2 cellular contexts compared by ENCODE assay signal in the genomic region with DNA sequence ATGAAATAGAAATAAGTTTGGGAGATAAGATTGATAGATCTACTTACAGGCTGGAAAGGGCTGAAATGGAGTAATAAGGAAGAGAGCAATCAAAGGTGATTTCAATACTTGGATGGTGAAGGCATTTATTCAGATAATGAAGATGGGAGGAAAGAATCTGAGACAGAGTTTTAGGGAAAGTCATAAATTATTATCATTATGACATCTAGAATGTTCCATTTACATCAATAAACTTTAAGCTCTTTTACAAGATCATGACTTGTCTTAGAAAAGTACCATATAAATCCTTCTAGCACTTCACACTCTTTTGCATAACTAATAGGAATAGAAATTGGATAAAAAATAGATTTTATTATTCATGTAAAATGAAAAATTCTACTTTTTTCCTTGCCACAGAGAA.
TF ChIP-seq lines count a peak whose summit lies in the region.

No MANE protein-coding gene starts in this region.

TF ChIP-seq in WTC11, 78 proteins besides CTCF, POLR2A, EP300 and RAD21 (continued from another document):
- TF ChIP-seq, protein P1, sequence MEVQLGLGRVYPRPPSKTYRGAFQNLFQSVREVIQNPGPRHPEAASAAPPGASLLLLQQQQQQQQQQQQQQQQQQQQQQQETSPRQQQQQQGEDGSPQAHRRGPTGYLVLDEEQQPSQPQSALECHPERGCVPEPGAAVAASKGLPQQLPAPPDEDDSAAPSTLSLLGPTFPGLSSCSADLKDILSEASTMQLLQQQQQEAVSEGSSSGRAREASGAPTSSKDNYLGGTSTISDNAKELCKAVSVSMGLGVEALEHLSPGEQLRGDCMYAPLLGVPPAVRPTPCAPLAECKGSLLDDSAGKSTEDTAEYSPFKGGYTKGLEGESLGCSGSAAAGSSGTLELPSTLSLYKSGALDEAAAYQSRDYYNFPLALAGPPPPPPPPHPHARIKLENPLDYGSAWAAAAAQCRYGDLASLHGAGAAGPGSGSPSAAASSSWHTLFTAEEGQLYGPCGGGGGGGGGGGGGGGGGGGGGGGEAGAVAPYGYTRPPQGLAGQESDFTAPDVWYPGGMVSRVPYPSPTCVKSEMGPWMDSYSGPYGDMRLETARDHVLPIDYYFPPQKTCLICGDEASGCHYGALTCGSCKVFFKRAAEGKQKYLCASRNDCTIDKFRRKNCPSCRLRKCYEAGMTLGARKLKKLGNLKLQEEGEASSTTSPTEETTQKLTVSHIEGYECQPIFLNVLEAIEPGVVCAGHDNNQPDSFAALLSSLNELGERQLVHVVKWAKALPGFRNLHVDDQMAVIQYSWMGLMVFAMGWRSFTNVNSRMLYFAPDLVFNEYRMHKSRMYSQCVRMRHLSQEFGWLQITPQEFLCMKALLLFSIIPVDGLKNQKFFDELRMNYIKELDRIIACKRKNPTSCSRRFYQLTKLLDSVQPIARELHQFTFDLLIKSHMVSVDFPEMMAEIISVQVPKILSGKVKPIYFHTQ (CRISPR knock-in tag; IDR thresholded peaks at IDR 0.05) = no peak
- TF ChIP-seq CBFB (CRISPR knock-in tag; IDR thresholded peaks at IDR 0.05; ENCODE audit: low read depth) (no peak), PRRX2 (CRISPR knock-in tag; IDR thresholded peaks at IDR 0.05) (no peak), ZNF232 (CRISPR knock-in tag; IDR thresholded peaks at IDR 0.05) (no peak), MYBL2 (CRISPR knock-in tag; IDR thresholded peaks at IDR 0.05) (no peak), NR1H2 (CRISPR knock-in tag; IDR thresholded peaks at IDR 0.05) (no peak)
- TF ChIP-seq, protein P2, sequence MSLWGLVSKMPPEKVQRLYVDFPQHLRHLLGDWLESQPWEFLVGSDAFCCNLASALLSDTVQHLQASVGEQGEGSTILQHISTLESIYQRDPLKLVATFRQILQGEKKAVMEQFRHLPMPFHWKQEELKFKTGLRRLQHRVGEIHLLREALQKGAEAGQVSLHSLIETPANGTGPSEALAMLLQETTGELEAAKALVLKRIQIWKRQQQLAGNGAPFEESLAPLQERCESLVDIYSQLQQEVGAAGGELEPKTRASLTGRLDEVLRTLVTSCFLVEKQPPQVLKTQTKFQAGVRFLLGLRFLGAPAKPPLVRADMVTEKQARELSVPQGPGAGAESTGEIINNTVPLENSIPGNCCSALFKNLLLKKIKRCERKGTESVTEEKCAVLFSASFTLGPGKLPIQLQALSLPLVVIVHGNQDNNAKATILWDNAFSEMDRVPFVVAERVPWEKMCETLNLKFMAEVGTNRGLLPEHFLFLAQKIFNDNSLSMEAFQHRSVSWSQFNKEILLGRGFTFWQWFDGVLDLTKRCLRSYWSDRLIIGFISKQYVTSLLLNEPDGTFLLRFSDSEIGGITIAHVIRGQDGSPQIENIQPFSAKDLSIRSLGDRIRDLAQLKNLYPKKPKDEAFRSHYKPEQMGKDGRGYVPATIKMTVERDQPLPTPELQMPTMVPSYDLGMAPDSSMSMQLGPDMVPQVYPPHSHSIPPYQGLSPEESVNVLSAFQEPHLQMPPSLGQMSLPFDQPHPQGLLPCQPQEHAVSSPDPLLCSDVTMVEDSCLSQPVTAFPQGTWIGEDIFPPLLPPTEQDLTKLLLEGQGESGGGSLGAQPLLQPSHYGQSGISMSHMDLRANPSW (CRISPR knock-in tag; conservative IDR thresholded peaks at IDR 0.05; ENCODE audit: low read depth) = no peak
- TF ChIP-seq, protein P3, sequence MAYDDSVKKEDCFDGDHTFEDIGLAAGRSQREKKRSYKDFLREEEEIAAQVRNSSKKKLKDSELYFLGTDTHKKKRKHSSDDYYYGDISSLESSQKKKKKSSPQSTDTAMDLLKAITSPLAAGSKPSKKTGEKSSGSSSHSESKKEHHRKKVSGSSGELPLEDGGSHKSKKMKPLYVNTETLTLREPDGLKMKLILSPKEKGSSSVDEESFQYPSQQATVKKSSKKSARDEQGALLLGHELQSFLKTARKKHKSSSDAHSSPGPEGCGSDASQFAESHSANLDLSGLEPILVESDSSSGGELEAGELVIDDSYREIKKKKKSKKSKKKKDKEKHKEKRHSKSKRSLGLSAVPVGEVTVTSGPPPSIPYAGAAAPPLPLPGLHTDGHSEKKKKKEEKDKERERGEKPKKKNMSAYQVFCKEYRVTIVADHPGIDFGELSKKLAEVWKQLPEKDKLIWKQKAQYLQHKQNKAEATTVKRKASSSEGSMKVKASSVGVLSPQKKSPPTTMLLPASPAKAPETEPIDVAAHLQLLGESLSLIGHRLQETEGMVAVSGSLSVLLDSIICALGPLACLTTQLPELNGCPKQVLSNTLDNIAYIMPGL (CRISPR knock-in tag; IDR thresholded peaks at IDR 0.05) = no peak
- TF ChIP-seq, protein P4, sequence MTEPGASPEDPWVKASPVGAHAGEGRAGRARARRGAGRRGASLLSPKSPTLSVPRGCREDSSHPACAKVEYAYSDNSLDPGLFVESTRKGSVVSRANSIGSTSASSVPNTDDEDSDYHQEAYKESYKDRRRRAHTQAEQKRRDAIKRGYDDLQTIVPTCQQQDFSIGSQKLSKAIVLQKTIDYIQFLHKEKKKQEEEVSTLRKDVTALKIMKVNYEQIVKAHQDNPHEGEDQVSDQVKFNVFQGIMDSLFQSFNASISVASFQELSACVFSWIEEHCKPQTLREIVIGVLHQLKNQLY (CRISPR knock-in tag; IDR thresholded peaks at IDR 0.05) = no peak
- TF ChIP-seq, protein P5, sequence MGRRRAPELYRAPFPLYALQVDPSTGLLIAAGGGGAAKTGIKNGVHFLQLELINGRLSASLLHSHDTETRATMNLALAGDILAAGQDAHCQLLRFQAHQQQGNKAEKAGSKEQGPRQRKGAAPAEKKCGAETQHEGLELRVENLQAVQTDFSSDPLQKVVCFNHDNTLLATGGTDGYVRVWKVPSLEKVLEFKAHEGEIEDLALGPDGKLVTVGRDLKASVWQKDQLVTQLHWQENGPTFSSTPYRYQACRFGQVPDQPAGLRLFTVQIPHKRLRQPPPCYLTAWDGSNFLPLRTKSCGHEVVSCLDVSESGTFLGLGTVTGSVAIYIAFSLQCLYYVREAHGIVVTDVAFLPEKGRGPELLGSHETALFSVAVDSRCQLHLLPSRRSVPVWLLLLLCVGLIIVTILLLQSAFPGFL (CRISPR knock-in tag; IDR thresholded peaks at IDR 0.05; ENCODE audit: borderline replicate concordance) = no peak

TF ChIP-seq in SK-N-SH treated with all-trans-retinoic acid at 6 μM for 48 hours, 23 proteins besides CTCF, POLR2A, EP300 and RAD21 (continued from another document):
- TF ChIP-seq, protein P6, sequence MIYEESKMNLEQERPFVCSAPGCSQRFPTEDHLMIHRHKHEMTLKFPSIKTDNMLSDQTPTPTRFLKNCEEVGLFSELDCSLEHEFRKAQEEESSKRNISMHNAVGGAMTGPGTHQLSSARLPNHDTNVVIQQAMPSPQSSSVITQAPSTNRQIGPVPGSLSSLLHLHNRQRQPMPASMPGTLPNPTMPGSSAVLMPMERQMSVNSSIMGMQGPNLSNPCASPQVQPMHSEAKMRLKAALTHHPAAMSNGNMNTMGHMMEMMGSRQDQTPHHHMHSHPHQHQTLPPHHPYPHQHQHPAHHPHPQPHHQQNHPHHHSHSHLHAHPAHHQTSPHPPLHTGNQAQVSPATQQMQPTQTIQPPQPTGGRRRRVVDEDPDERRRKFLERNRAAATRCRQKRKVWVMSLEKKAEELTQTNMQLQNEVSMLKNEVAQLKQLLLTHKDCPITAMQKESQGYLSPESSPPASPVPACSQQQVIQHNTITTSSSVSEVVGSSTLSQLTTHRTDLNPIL (CRISPR knock-in tag; IDR thresholded peaks at IDR 0.05; ENCODE audit: low read depth) = no peak
- TF ChIP-seq GLIS3 (CRISPR knock-in tag; IDR thresholded peaks at IDR 0.05) (no peak), ESRRG (CRISPR knock-in tag; IDR thresholded peaks at IDR 0.05) (no peak), SNAI2 (CRISPR knock-in tag; IDR thresholded peaks at IDR 0.05) (no peak), ZFP3 (CRISPR knock-in tag; IDR thresholded peaks at IDR 0.05) (no peak), TCF4 (CRISPR knock-in tag; IDR thresholded peaks at IDR 0.05; ENCODE audit: borderline replicate concordance) (no peak)
- TF ChIP-seq, protein P7, sequence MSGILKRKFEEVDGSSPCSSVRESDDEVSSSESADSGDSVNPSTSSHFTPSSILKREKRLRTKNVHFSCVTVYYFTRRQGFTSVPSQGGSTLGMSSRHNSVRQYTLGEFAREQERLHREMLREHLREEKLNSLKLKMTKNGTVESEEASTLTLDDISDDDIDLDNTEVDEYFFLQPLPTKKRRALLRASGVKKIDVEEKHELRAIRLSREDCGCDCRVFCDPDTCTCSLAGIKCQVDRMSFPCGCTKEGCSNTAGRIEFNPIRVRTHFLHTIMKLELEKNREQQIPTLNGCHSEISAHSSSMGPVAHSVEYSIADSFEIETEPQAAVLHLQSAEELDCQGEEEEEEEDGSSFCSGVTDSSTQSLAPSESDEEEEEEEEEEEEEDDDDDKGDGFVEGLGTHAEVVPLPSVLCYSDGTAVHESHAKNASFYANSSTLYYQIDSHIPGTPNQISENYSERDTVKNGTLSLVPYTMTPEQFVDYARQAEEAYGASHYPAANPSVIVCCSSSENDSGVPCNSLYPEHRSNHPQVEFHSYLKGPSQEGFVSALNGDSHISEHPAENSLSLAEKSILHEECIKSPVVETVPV (CRISPR knock-in tag; IDR thresholded peaks at IDR 0.05) = no peak
